Comparison of ENCODE assay signal across 20 cellular contexts in genomic region chr17:72287586-72287985, GRCh38.
DNase-seq lines count a peak whose midpoint lies in the region; ATAC-seq and TF ChIP-seq lines count a peak whose summit lies in the region.
"Had no signal": no experiment of that assay in that cellular context is flagged by ENCODE, and none has a peak within 500 bp of the region (broad histone marks: within the 10 kb centered on the region; RNA-seq: fewer than 3 reads in every experiment).

No MANE protein-coding gene starts in this region.

- ATAC-seq in left lobe of liver, result peak; percentile 23
- no peak for ATAC-seq in HG03039 (IDR thresholded peaks at IDR 0.05; ENCODE audit: unreplicated experiment)
- no peak for ATAC-seq in GM18873 (IDR thresholded peaks at IDR 0.05; ENCODE audit: low FRiP score, unreplicated experiment)
- ATAC-seq: CD8-positive, alpha-beta T cell; left ventricle myocardium superior; stimulated activated naive CD8-positive, alpha-beta T cell treated with anti-CD3 and anti-CD28 coated beads, Interleukin-15, amount 100 ng/mL, for 72 hours had no signal

- POLR2A ChIA-PET in PC-9 (lab: Charles Lee; ENCODE audit: unreplicated experiment), result no interaction called here

- H3K4me1 ChIP-seq in PC-9 (replicated peaks; ENCODE audit: insufficient read depth), result peaks cover 8% of the 10 kb centered on the region; the same call in 1 of the 2 replicates
- H3K4me1 ChIP-seq: adrenal gland, esophagus squamous epithelium had no signal

- BruUV-seq in PC-9 (replicated peaks; lab: Mats Ljungman, UMichigan), result no TSS peak

- no peaks in the 10 kb centered on the region for H3K36me3 ChIP-seq in PC-9 (ENCODE audit: low read depth)
- H3K36me3 ChIP-seq: adrenal gland, cardiac muscle cell, esophagus squamous epithelium, ovary had no signal

- no peaks in the 10 kb centered on the region for H3F3A ChIP-seq in PC-9 (ENCODE audit: insufficient read depth, low read depth)

- no peaks in the 10 kb centered on the region for H3K27me3 ChIP-seq in PC-9 (ENCODE audit: insufficient read depth, low read depth)
- H3K27me3 ChIP-seq: adrenal gland, cardiac muscle cell, ovary had no signal

- no peak overlapping the region for H3K27ac ChIP-seq in PC-9
- H3K27ac ChIP-seq: adrenal gland, cardiac muscle cell, esophagus squamous epithelium, ovary, SK-N-MC had no signal

- no peak overlapping the region for H3K4me3 ChIP-seq in PC-9
- H3K4me3 ChIP-seq: adrenal gland, cardiac muscle cell, esophagus squamous epithelium, ovary, SK-N-MC had no signal

- no peaks in the 10 kb centered on the region for H3K9me2 ChIP-seq in PC-9 (ENCODE audit: insufficient read depth)

- no peak for TF ChIP-seq CTCF in PC-9 (conservative IDR thresholded peaks at IDR 0.05)

- H3K4me2 ChIP-seq in PC-9, result no peak overlapping the region

- DNase-seq in COLO668 (lab: John Stamatoyannopoulos, UW; ENCODE audit: unreplicated experiment) (peak; percentile 40), NCI-H1092 treated with DMSO at 0.1 percent for 48 hours (lab: John Stamatoyannopoulos, UW) (peak; percentile 80), NCI-H524 treated with DMSO at 0.1 percent for 48 hours (lab: John Stamatoyannopoulos, UW) (peak; percentile 18), left lobe of liver (ENCODE audit: low spot score) (no peak), occipital lobe (lab: John Stamatoyannopoulos, UW) (no peak), PC-9 (no peak)
- DNase-seq: activated CD4-positive, alpha-beta T cell treated with anti-CD3 and anti-CD28 coated beads for 4 hours; activated effector memory CD4-positive, alpha-beta T cell treated with anti-CD3 and anti-CD28 coated beads, Interleukin-2, amount 50 U/mL, for 16 hours; adrenal gland; CD8-positive, alpha-beta T cell; EL; esophagus squamous epithelium; H7; left ventricle myocardium superior; ovary; stimulated activated naive CD8-positive, alpha-beta T cell treated with anti-CD3 and anti-CD28 coated beads, Interleukin-15, amount 100 ng/mL, for 72 hours had no signal

- intact Hi-C loops in PC-9 (cut with micrococcal nuclease; ENCODE audit: unreplicated experiment), result no loop called here

- CTCF ChIA-PET in PC-9 (lab: Charles Lee), result no interaction called here

- H2AFZ ChIP-seq in PC-9, result no peak overlapping the region

- H3K79me2 ChIP-seq in PC-9 (ENCODE audit: low read depth), result no peaks in the 10 kb centered on the region

- no peaks in the 10 kb centered on the region for H4K20me1 ChIP-seq in PC-9 (ENCODE audit: insufficient read depth)

- no peaks in the 10 kb centered on the region; the same call in 1 of the 2 replicates for H3K9me3 ChIP-seq in PC-9 (ENCODE audit: insufficient read depth, low read depth)
- H3K9me3 ChIP-seq: adrenal gland, esophagus squamous epithelium, ovary had no signal

Comparison
In these comparisons a context has a peak if more than half of its experiments do, and no peak if none do; other contexts are left out.
1. DNase-seq: peak in COLO668 (single experiment), NCI-H1092 treated with DMSO at 0.1 percent for 48 hours (single experiment) and NCI-H524 treated with DMSO at 0.1 percent for 48 hours (single experiment); none in left lobe of liver (single experiment), occipital lobe (single experiment) and PC-9 (0 of 2).